Comparison of ENCODE assay signal across 8 cellular contexts in genomic region chr12:49828143-49829091, GRCh38. TPM values are rescaled to one million over a fixed set of nuclear protein-coding genes. Genes with fewer than 3 reads are reported as not detected.
DNase-seq lines count a peak whose midpoint lies in the region; ATAC-seq and TF ChIP-seq lines count a peak whose summit lies in the region.

NCKAP5L (minus strand) TSS chr12:49828413; CDS start chr12:49804044, 24,369 bp downstream.

- peaks cover 0 to 8% (median 0%) of the 10 kb centered on the region in 11 experiments; a peak in 7 of 22 replicates for H3K36me3 ChIP-seq in BLaER1 treated with 17β-estradiol and CSF1 and Interleukin-3, amounts not matched to agents 10 nM and 100 nM
- H3K36me3 ChIP-seq in liver (ENCODE audit: control insufficient read depth in 4 of 4, insufficient read depth in 3 of 4, low read depth in 1 of 4, low read length in 3 of 4): no peaks in the 10 kb centered on the region

- peak within 1 kb of the TSS; percentile 71 to 84 (median 82) for H3K9ac ChIP-seq in BLaER1 treated with 17β-estradiol and CSF1 and Interleukin-3, amounts not matched to agents 10 nM and 100 nM
- peak within 1 kb of the TSS; percentile 16 to 50 for H3K9ac ChIP-seq in liver (ENCODE audit: low read depth in 1 of 2, low read length in 2 of 2)

- H4K20me1 ChIP-seq in BLaER1 treated with 17β-estradiol and CSF1 and Interleukin-3, amounts not matched to agents 10 nM and 100 nM: peaks cover 0 to 43% (median 37%) of the 10 kb centered on the region in 11 experiments; a peak in 20 of 22 replicates

- H3K4me3 ChIP-seq in BLaER1 treated with 17β-estradiol and CSF1 and Interleukin-3, amounts not matched to agents 10 nM and 100 nM: peak within 1 kb of the TSS; percentile 66 to 84 (median 70)
- peak within 1 kb of the TSS; percentile 78 to 91 (median 90) for H3K4me3 ChIP-seq in liver (ENCODE audit: low read depth in 1 of 3, low read length in 3 of 3)

- H3K27ac ChIP-seq in BLaER1 treated with 17β-estradiol and CSF1 and Interleukin-3, amounts not matched to agents 10 nM and 100 nM: peak within 1 kb of the TSS; percentile 41 to 84 (median 75); a peak in 21 of 22 replicates
- peak within 1 kb of the TSS; percentile 63 to 85 for H3K27ac ChIP-seq in liver (ENCODE audit: low read depth in 1 of 2, low read length in 2 of 2)

- no peaks in the 10 kb centered on the region for H3K9me3 ChIP-seq in BLaER1 treated with 17β-estradiol and CSF1 and Interleukin-3, amounts not matched to agents 10 nM and 100 nM (replicated peaks in 1 of 11)
- no peaks in the 10 kb centered on the region for H3K9me3 ChIP-seq in liver (ENCODE audit: control insufficient read depth in 4 of 4, low read length in 3 of 4)

- no peaks in the 10 kb centered on the region for H3K27me3 ChIP-seq in BLaER1 treated with 17β-estradiol and CSF1 and Interleukin-3, amounts not matched to agents 10 nM and 100 nM
- no peaks in the 10 kb centered on the region for H3K27me3 ChIP-seq in liver (ENCODE audit: control insufficient read depth in 4 of 4, insufficient read depth in 4 of 4, low read length in 3 of 4)

- ATAC-seq in GM19351 (IDR thresholded peaks at IDR 0.05; ENCODE audit: unreplicated experiment) (peak; percentile 85), HG03521 (IDR thresholded peaks at IDR 0.05; ENCODE audit: unreplicated experiment) (peak; percentile 83)

- no peak for TF ChIP-seq CTCF in liver (IDR thresholded peaks at IDR 0.05; ENCODE audit: low read depth, low read length, missing input control)

- H3K4me1 ChIP-seq in BLaER1 treated with 17β-estradiol and CSF1 and Interleukin-3, amounts not matched to agents 10 nM and 100 nM: peaks cover 45 to 59% (median 51%) of the 10 kb centered on the region in 10 experiments
- peaks cover 4 to 25% (median 13%) of the 10 kb centered on the region in 4 donors for H3K4me1 ChIP-seq in liver (ENCODE audit: control insufficient read depth in 4 of 4, insufficient read depth in 4 of 4, low read length in 3 of 4)

- peak in 1 of 2 donors; percentile 15 for TF ChIP-seq RAD21 in liver (IDR thresholded peaks at IDR 0.05)

- peak within 1 kb of the TSS; percentile 92 to 100 (median 97) for H3K4me2 ChIP-seq in BLaER1 treated with 17β-estradiol and CSF1 and Interleukin-3, amounts not matched to agents 10 nM and 100 nM

- DNase-seq in NCI-H748 (lab: John Stamatoyannopoulos, UW; ENCODE audit: unreplicated experiment) (peak; percentile 96), dermis blood vessel endothelial cell (peak; percentile 98)
- DNase-seq in activated CD4-positive, alpha-beta T cell treated with anti-CD3 and anti-CD28 coated beads, Interleukin-2, amount 50 U/mL, for 4 hours: peak; percentile 89 to 91
- peak; percentile 92 for DNase-seq in stimulated activated CD4-positive, alpha-beta T cell treated with anti-CD3 and anti-CD28 coated beads, Interleukin-4, amount 100 ng/mL, for 1 hour

- under 1% methylated on average over 60 of the region's 60 CpGs for WGBS in liver

TF ChIP-seq in liver, 16 proteins besides CTCF, POLR2A, EP300 and RAD21:
- peak in 1 of 2 donors; percentile 76 for TF ChIP-seq GABPA (IDR thresholded peaks at IDR 0.05 in 1 of 2, conservative IDR thresholded peaks at IDR 0.05 in 1 of 2)
- no peak for TF ChIP-seq JUND (IDR thresholded peaks at IDR 0.05)
- peak; percentile 60 for TF ChIP-seq TAF1 (conservative IDR thresholded peaks at IDR 0.05)
- TF ChIP-seq, protein P1, sequence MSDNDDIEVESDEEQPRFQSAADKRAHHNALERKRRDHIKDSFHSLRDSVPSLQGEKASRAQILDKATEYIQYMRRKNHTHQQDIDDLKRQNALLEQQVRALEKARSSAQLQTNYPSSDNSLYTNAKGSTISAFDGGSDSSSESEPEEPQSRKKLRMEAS (IDR thresholded peaks at IDR 0.05): peak; percentile 87
- peak in 1 of 2 donors; percentile 29 for TF ChIP-seq HNF4A (conservative IDR thresholded peaks at IDR 0.05)
- TF ChIP-seq, protein P2, sequence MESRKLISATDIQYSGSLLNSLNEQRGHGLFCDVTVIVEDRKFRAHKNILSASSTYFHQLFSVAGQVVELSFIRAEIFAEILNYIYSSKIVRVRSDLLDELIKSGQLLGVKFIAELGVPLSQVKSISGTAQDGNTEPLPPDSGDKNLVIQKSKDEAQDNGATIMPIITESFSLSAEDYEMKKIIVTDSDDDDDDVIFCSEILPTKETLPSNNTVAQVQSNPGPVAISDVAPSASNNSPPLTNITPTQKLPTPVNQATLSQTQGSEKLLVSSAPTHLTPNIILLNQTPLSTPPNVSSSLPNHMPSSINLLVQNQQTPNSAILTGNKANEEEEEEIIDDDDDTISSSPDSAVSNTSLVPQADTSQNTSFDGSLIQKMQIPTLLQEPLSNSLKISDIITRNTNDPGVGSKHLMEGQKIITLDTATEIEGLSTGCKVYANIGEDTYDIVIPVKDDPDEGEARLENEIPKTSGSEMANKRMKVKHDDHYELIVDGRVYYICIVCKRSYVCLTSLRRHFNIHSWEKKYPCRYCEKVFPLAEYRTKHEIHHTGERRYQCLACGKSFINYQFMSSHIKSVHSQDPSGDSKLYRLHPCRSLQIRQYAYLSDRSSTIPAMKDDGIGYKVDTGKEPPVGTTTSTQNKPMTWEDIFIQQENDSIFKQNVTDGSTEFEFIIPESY (IDR thresholded peaks at IDR 0.05): peak; percentile 37
- peak; percentile 69 for TF ChIP-seq SP1 (IDR thresholded peaks at IDR 0.05)
- TF ChIP-seq ATF3 (IDR thresholded peaks at IDR 0.05): no peak
- TF ChIP-seq RXRA (IDR thresholded peaks at IDR 0.05): peak; percentile 38 to 45
- no peak for TF ChIP-seq NR2F2 (IDR thresholded peaks at IDR 0.05)
- no peak for TF ChIP-seq FOXA2 (IDR thresholded peaks at IDR 0.05)
- TF ChIP-seq FOXA1 (IDR thresholded peaks at IDR 0.05): no peak
- peak; percentile 32 to 89 for TF ChIP-seq EGR1 (IDR thresholded peaks at IDR 0.05; ENCODE audit: low read depth in 2 of 2)
- peak; percentile 62 for TF ChIP-seq YY1 (IDR thresholded peaks at IDR 0.05)
- TF ChIP-seq REST (IDR thresholded peaks at IDR 0.05): peak; percentile 58
- no peak for TF ChIP-seq HNF4G (IDR thresholded peaks at IDR 0.05)

RNA-seq across cellular contexts. Expression of gene NCKAP5L, which starts in this region (rescaled TPM):
- total RNA-seq in dermis blood vessel endothelial cell (12.8 and 14.0 TPM in 2 replicates), liver (1 to 10 TPM; 3.1 to 6.8 TPM)
- 1 to 10 TPM; 2.9 to 5.2 TPM for polyA plus RNA-seq in liver

Comparison
In these comparisons a context has a peak if more than half of its experiments do, and no peak if none do; other contexts are left out.
1. Peak in every context shown above with its lines: DNase-seq, ATAC-seq, H3K4me3 ChIP-seq and H3K27ac ChIP-seq.